Comparison of ENCODE assay signal across 1 cellular context in the genomic region with DNA sequence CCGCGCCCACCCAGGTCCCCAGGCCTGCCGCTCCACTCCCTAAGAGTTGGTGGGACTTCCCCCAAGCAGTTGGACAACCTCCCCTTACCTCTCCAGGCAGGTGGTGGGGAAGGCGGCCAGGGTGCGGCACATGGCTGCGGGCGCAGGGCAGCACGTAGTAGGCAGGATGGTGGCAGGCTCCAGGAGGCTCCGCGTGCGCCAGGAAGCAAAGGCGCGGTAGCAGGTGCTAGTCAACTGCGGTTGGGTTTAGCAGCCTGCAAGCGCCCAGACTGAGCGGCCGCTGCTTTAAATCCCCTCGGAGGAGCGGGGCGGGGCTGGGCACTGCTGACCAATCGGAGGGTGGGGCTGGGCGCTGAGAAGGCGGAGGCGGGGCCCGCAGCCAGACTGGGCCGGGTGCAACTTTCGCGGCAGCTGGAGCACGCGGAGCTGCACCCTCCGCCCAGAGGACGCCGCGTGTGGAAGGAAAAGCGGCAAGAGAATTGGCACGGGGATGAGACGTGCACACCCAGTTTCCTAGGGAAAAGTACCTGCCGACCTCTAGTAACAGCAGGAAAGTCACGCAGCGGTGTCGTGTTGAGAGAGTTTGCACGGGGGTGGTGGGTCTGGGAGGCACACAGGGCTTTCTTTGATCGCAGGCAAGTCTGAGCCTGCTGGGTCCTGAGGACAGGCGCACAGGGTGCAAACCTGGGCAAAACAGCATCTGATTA.
A peak's percentile ranks its signal among the peaks of the same experiment; 100 is the strongest.
TF ChIP-seq lines count a peak whose summit lies in the region.

A gene with protein sequence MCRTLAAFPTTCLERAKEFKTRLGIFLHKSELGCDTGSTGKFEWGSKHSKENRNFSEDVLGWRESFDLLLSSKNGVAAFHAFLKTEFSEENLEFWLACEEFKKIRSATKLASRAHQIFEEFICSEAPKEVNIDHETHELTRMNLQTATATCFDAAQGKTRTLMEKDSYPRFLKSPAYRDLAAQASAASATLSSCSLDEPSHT (minus strand): TSS at position 262 of the 707 bp plus-strand sequence. CDS start 130 bp downstream, at position 132.

TF ChIP-seq in K562, 482 proteins besides CTCF, POLR2A, EP300 and RAD21 (continued from another document and continues in another):
- TF ChIP-seq, protein P1, sequence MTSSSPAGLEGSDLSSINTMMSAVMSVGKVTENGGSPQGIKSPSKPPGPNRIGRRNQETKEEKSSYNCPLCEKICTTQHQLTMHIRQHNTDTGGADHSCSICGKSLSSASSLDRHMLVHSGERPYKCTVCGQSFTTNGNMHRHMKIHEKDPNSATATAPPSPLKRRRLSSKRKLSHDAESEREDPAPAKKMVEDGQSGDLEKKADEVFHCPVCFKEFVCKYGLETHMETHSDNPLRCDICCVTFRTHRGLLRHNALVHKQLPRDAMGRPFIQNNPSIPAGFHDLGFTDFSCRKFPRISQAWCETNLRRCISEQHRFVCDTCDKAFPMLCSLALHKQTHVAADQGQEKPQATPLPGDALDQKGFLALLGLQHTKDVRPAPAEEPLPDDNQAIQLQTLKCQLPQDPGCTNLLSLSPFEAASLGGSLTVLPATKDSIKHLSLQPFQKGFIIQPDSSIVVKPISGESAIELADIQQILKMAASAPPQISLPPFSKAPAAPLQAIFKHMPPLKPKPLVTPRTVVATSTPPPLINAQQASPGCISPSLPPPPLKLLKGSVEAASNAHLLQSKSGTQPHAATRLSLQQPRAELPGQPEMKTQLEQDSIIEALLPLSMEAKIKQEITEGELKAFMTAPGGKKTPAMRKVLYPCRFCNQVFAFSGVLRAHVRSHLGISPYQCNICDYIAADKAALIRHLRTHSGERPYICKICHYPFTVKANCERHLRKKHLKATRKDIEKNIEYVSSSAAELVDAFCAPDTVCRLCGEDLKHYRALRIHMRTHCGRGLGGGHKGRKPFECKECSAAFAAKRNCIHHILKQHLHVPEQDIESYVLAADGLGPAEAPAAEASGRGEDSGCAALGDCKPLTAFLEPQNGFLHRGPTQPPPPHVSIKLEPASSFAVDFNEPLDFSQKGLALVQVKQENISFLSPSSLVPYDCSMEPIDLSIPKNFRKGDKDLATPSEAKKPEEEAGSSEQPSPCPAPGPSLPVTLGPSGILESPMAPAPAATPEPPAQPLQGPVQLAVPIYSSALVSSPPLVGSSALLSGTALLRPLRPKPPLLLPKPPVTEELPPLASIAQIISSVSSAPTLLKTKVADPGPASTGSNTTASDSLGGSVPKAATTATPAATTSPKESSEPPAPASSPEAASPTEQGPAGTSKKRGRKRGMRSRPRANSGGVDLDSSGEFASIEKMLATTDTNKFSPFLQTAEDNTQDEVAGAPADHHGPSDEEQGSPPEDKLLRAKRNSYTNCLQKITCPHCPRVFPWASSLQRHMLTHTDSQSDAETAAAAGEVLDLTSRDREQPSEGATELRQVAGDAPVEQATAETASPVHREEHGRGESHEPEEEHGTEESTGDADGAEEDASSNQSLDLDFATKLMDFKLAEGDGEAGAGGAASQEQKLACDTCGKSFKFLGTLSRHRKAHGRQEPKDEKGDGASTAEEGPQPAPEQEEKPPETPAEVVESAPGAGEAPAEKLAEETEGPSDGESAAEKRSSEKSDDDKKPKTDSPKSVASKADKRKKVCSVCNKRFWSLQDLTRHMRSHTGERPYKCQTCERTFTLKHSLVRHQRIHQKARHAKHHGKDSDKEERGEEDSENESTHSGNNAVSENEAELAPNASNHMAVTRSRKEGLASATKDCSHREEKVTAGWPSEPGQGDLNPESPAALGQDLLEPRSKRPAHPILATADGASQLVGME (CRISPR knock-in tag; IDR thresholded peaks at IDR 0.05), result peak; percentile 80; the same call in 1 of the 2 replicates
- TF ChIP-seq, protein P2, sequence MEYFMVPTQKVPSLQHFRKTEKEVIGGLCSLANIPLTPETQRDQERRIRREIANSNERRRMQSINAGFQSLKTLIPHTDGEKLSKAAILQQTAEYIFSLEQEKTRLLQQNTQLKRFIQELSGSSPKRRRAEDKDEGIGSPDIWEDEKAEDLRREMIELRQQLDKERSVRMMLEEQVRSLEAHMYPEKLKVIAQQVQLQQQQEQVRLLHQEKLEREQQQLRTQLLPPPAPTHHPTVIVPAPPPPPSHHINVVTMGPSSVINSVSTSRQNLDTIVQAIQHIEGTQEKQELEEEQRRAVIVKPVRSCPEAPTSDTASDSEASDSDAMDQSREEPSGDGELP (CRISPR knock-in tag; IDR thresholded peaks at IDR 0.05; ENCODE audit: borderline replicate concordance), result peak; percentile 87
- TF ChIP-seq ZKSCAN1 (IDR thresholded peaks at IDR 0.05; ENCODE audit: low read depth, low read length) (peak; percentile 89), CREB1 (IDR thresholded peaks at IDR 0.05) (no peak), CREB1 (CRISPR knock-in tag; IDR thresholded peaks at IDR 0.05) (0 out of 2 replicates have a peak, but pooled peaks have one; percentile 58), SREBF2 (CRISPR knock-in tag; IDR thresholded peaks at IDR 0.05) (no peak), L3MBTL2 (IDR thresholded peaks at IDR 0.05) (peak; percentile 99), TOE1 (IDR thresholded peaks at IDR 0.05; ENCODE audit: borderline replicate concordance) (peak; percentile 48; the same call in 1 of the 2 replicates), TOE1 (CRISPR knock-in tag; IDR thresholded peaks at IDR 0.05; ENCODE audit: borderline replicate concordance, low read depth) (no peak), MAZ (CRISPR knock-in tag; conservative IDR thresholded peaks at IDR 0.05 in 1 of 2, IDR thresholded peaks at IDR 0.05 in 1 of 2) (peak; percentile 50 to 84), MYC (IDR thresholded peaks at IDR 0.05; ENCODE audit: low read depth, low read length) (peak; percentile 76), MYC (CRISPR knock-in tag; IDR thresholded peaks at IDR 0.05; ENCODE audit: borderline replicate concordance, low read depth) (no peak), TEAD4 (IDR thresholded peaks at IDR 0.05; ENCODE audit: low read length) (no peak), TEAD4 (CRISPR knock-in tag; IDR thresholded peaks at IDR 0.05; ENCODE audit: borderline replicate concordance) (peak; percentile 58; the same call in 1 of the 2 replicates), ZNF224 (CRISPR knock-in tag; IDR thresholded peaks at IDR 0.05) (0 out of 2 replicates have a peak, but pooled peaks have one; percentile 59), CXXC5 (CRISPR knock-in tag; IDR thresholded peaks at IDR 0.05) (peak; percentile 59), HDAC2 (IDR thresholded peaks at IDR 0.05) (0 out of 2 replicates have a peak, but pooled peaks have one; percentile 46), NFYB (IDR thresholded peaks at IDR 0.05; ENCODE audit: extremely low read depth, insufficient read length) (peak; percentile 64), FOS (IDR thresholded peaks at IDR 0.05; ENCODE audit: extremely low read depth, insufficient read length) (peak; percentile 17), ATF1 (CRISPR knock-in tag; IDR thresholded peaks at IDR 0.05) (no peak), ATF1 (tag; IDR thresholded peaks at IDR 0.05) (0 out of 2 replicates have a peak, but pooled peaks have one; percentile 26), MXI1 (IDR thresholded peaks at IDR 0.05; ENCODE audit: low read depth, low read length) (no peak), BHLHE40 (IDR thresholded peaks at IDR 0.05; ENCODE audit: low read length) (peak; percentile 27; the same call in 1 of the 2 replicates), NR1H2 (CRISPR knock-in tag; IDR thresholded peaks at IDR 0.05) (no peak), EGR1 (conservative IDR thresholded peaks at IDR 0.05) (peak; percentile 66), ETV5 (CRISPR knock-in tag; IDR thresholded peaks at IDR 0.05; ENCODE audit: low read depth) (0 out of 2 replicates have a peak, but pooled peaks have one; percentile 22), ZNF263 (CRISPR knock-in tag; IDR thresholded peaks at IDR 0.05; ENCODE audit: borderline replicate concordance) (peak; percentile 77; the same call in 1 of the 2 replicates), SRSF3 (IDR thresholded peaks at IDR 0.05; ENCODE audit: insufficient read depth, low read length) (no peak), MTA3 (IDR thresholded peaks at IDR 0.05; ENCODE audit: borderline replicate concordance) (peak; percentile 63; the same call in 1 of the 2 replicates), MTA2 (IDR thresholded peaks at IDR 0.05; ENCODE audit: low read depth) (no peak), LCOR (CRISPR knock-in tag; IDR thresholded peaks at IDR 0.05) (0 out of 2 replicates have a peak, but pooled peaks have one; percentile 15), CHD4 (IDR thresholded peaks at IDR 0.05; ENCODE audit: insufficient read depth, insufficient replicate concordance, low read depth, low read length, poor library complexity, severe bottlenecking) (no peak)
- TF ChIP-seq, protein P3, sequence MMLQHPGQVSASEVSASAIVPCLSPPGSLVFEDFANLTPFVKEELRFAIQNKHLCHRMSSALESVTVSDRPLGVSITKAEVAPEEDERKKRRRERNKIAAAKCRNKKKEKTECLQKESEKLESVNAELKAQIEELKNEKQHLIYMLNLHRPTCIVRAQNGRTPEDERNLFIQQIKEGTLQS (IDR thresholded peaks at IDR 0.05), result no peak
- TF ChIP-seq, protein P3 (CRISPR knock-in tag; conservative IDR thresholded peaks at IDR 0.05), result no peak
- TF ChIP-seq, protein P4, sequence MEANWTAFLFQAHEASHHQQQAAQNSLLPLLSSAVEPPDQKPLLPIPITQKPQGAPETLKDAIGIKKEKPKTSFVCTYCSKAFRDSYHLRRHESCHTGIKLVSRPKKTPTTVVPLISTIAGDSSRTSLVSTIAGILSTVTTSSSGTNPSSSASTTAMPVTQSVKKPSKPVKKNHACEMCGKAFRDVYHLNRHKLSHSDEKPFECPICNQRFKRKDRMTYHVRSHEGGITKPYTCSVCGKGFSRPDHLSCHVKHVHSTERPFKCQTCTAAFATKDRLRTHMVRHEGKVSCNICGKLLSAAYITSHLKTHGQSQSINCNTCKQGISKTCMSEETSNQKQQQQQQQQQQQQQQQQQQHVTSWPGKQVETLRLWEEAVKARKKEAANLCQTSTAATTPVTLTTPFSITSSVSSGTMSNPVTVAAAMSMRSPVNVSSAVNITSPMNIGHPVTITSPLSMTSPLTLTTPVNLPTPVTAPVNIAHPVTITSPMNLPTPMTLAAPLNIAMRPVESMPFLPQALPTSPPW (CRISPR knock-in tag; IDR thresholded peaks at IDR 0.05), result peak; percentile 84
- TF ChIP-seq, protein P5, sequence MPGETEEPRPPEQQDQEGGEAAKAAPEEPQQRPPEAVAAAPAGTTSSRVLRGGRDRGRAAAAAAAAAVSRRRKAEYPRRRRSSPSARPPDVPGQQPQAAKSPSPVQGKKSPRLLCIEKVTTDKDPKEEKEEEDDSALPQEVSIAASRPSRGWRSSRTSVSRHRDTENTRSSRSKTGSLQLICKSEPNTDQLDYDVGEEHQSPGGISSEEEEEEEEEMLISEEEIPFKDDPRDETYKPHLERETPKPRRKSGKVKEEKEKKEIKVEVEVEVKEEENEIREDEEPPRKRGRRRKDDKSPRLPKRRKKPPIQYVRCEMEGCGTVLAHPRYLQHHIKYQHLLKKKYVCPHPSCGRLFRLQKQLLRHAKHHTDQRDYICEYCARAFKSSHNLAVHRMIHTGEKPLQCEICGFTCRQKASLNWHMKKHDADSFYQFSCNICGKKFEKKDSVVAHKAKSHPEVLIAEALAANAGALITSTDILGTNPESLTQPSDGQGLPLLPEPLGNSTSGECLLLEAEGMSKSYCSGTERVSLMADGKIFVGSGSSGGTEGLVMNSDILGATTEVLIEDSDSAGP (CRISPR knock-in tag; IDR thresholded peaks at IDR 0.05), result peak; percentile 89
- TF ChIP-seq, protein P6, sequence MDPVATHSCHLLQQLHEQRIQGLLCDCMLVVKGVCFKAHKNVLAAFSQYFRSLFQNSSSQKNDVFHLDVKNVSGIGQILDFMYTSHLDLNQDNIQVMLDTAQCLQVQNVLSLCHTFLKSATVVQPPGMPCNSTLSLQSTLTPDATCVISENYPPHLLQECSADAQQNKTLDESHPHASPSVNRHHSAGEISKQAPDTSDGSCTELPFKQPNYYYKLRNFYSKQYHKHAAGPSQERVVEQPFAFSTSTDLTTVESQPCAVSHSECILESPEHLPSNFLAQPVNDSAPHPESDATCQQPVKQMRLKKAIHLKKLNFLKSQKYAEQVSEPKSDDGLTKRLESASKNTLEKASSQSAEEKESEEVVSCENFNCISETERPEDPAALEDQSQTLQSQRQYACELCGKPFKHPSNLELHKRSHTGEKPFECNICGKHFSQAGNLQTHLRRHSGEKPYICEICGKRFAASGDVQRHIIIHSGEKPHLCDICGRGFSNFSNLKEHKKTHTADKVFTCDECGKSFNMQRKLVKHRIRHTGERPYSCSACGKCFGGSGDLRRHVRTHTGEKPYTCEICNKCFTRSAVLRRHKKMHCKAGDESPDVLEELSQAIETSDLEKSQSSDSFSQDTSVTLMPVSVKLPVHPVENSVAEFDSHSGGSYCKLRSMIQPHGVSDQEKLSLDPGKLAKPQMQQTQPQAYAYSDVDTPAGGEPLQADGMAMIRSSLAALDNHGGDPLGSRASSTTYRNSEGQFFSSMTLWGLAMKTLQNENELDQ (CRISPR knock-in tag; IDR thresholded peaks at IDR 0.05; ENCODE audit: borderline replicate concordance), result 0 out of 2 replicates have a peak, but pooled peaks have one; percentile 27
